Comparison of ENCODE assay signal across 28 cellular contexts in genomic region chr20:33061626-33062025, GRCh38. TPM values are rescaled to one million over a fixed set of nuclear protein-coding genes. Genes with fewer than 3 reads are reported as not detected.
DNase-seq lines count a peak whose midpoint lies in the region; ATAC-seq and TF ChIP-seq lines count a peak whose summit lies in the region.
"Had no signal": no experiment of that assay in that cellular context is flagged by ENCODE, and none has a peak within 500 bp of the region (broad histone marks: within the 10 kb centered on the region; RNA-seq: fewer than 3 reads in every experiment).

No MANE protein-coding gene starts in this region.

- intact Hi-C loops in transverse colon (cut with DNase I; ENCODE audit: low total_unique reads), result no loop called here

- peak overlapping the region; percentile 2; the same call in 1 of the 2 replicates for H3K9ac ChIP-seq in BLaER1

- H3K4me3 ChIP-seq in BLaER1 (no peak overlapping the region), transverse colon (no peak overlapping the region)
- H3K4me3 ChIP-seq: GM12878, GM23338, HAP-1, MG63, SJSA1 had no signal

- DNase-seq in NCI-H524 (lab: John Stamatoyannopoulos, UW) (peak; percentile 48 to 69), dermis microvascular lymphatic vessel endothelial cell (ENCODE audit: low read depth in 2 of 2) (peak; percentile 3 to 9), omental fat pad (ENCODE audit: low spot score) (no peak), transverse colon (no peak)
- DNase-seq in activated CD8-positive, alpha-beta T cell treated with anti-CD3 and anti-CD28 coated beads, Interleukin-2, amount 10 ng/mL, durations not matched to agents 7 days and 5 days, result no peak
- DNase-seq in activated T-cell treated with anti-CD3 and anti-CD28 coated beads, Interleukin-2, amount 50 U/mL, for 24 hours, result no peak
- DNase-seq: CD4-positive, alpha-beta memory T cell; COR-L47; EL; GDM1; HFFc6; IMR-90; KG1; MG63; NCI-H1105 treated with DMSO at 0.1 percent for 48 hours; NCI-H146; NCI-H1930; NCI-H2107; NCI-H446 treated with DMSO at 0.1 percent for 48 hours; NCI-H69; PC-3 had no signal

- no peak for TF ChIP-seq EP300 in transverse colon (IDR thresholded peaks at IDR 0.05; ENCODE audit: low read depth)

- H3K27ac ChIP-seq in BLaER1 (peak overlapping the region; percentile 63), transverse colon (no peak overlapping the region)
- H3K27ac ChIP-seq: SJSA1 had no signal

- peak overlapping the region; percentile 65 for H3K4me2 ChIP-seq in BLaER1
- H3K4me2 ChIP-seq: GM23338 had no signal

- POLR2A ChIA-PET in activated CD8-positive, alpha-beta T cell treated with anti-CD3 and anti-CD28 coated beads, Interleukin-2, amount 10 ng/mL, durations not matched to agents 7 days and 5 days (lab: Charles Lee), result no interaction called here

- H3K27me3 Mint-ChIP-seq in activated CD8-positive, alpha-beta T cell treated with anti-CD3 and anti-CD28 coated beads, Interleukin-2, amount 10 ng/mL, durations not matched to agents 7 days and 5 days (ENCODE audit: low read depth), result no peaks in the 10 kb centered on the region
- no peaks in the 10 kb centered on the region for H3K27me3 Mint-ChIP-seq in activated T-cell treated with anti-CD3 and anti-CD28 coated beads, Interleukin-2, amount 50 U/mL, for 24 hours
- H3K27me3 Mint-ChIP-seq: CD4-positive, alpha-beta memory T cell had no signal

- H3K27me3 ChIP-seq in BLaER1, result no peaks in the 10 kb centered on the region
- H3K27me3 ChIP-seq in transverse colon, result no peaks in the 10 kb centered on the region
- H3K27me3 ChIP-seq: MG63 had no signal

- peak; percentile 18 for ATAC-seq in omental fat pad (ENCODE audit: low FRiP score)
- ATAC-seq in activated CD8-positive, alpha-beta T cell treated with anti-CD3 and anti-CD28 coated beads, Interleukin-2, amount 10 ng/mL, durations not matched to agents 7 days and 5 days, result no peak
- ATAC-seq: GM12878, PC-3, Right ventricle myocardium inferior had no signal

- no peaks in the 10 kb centered on the region for H4K20me1 ChIP-seq in BLaER1

- TF ChIP-seq POLR2A in transverse colon (IDR thresholded peaks at IDR 0.05), result no peak

- in situ Hi-C loops in transverse colon (cut with MboI; ENCODE audit: low pct_ligation_motif_present in 1 of 4, low pct_unique_long_range_greater_than_20kb in 1 of 4, low sequenced_read_pairs in 3 of 4), result no loop called here

- no peaks in the 10 kb centered on the region for H3K36me3 Mint-ChIP-seq in activated CD8-positive, alpha-beta T cell treated with anti-CD3 and anti-CD28 coated beads, Interleukin-2, amount 10 ng/mL, durations not matched to agents 7 days and 5 days (ENCODE audit: low read depth)
- H3K36me3 Mint-ChIP-seq in activated T-cell treated with anti-CD3 and anti-CD28 coated beads, Interleukin-2, amount 50 U/mL, for 24 hours (ENCODE audit: low read depth), result no peaks in the 10 kb centered on the region
- H3K36me3 Mint-ChIP-seq: CD4-positive, alpha-beta memory T cell had no signal

- CTCF ChIA-PET in activated CD8-positive, alpha-beta T cell treated with anti-CD3 and anti-CD28 coated beads, Interleukin-2, amount 10 ng/mL, durations not matched to agents 7 days and 5 days (lab: Charles Lee), result no interaction called here

- H3K36me3 ChIP-seq in BLaER1, result no peaks in the 10 kb centered on the region
- H3K36me3 ChIP-seq in transverse colon, result no peaks in the 10 kb centered on the region
- H3K36me3 ChIP-seq: HAP-1, MG63, SJSA1 had no signal

- no peak overlapping the region for H3K27ac Mint-ChIP-seq in activated CD8-positive, alpha-beta T cell treated with anti-CD3 and anti-CD28 coated beads, Interleukin-2, amount 10 ng/mL, durations not matched to agents 7 days and 5 days
- H3K27ac Mint-ChIP-seq in activated T-cell treated with anti-CD3 and anti-CD28 coated beads, Interleukin-2, amount 50 U/mL, for 24 hours, result no peak overlapping the region
- H3K27ac Mint-ChIP-seq: CD4-positive, alpha-beta memory T cell; GM23338; HFFc6 had no signal

- no peak overlapping the region for H3K4me3 Mint-ChIP-seq in activated CD8-positive, alpha-beta T cell treated with anti-CD3 and anti-CD28 coated beads, Interleukin-2, amount 10 ng/mL, durations not matched to agents 7 days and 5 days
- no peak overlapping the region for H3K4me3 Mint-ChIP-seq in activated T-cell treated with anti-CD3 and anti-CD28 coated beads, Interleukin-2, amount 50 U/mL, for 24 hours
- H3K4me3 Mint-ChIP-seq: CD4-positive, alpha-beta memory T cell; GM23338; HFFc6 had no signal

- WGBS in transverse colon (ENCODE audit: low coverage in 1 of 2), 2 donors, result 86% methylated on average over 15 of the region's 15 CpGs; no CpG with 5 or more reads in 1 of the 2 donors

- no peaks in the 10 kb centered on the region for H3K9me3 Mint-ChIP-seq in activated CD8-positive, alpha-beta T cell treated with anti-CD3 and anti-CD28 coated beads, Interleukin-2, amount 10 ng/mL, durations not matched to agents 7 days and 5 days (ENCODE audit: insufficient read depth)
- H3K9me3 Mint-ChIP-seq in activated T-cell treated with anti-CD3 and anti-CD28 coated beads, Interleukin-2, amount 50 U/mL, for 24 hours, result no peaks in the 10 kb centered on the region
- H3K9me3 Mint-ChIP-seq: CD4-positive, alpha-beta memory T cell; GM23338; HFFc6 had no signal

- H3K9me3 ChIP-seq in BLaER1, result no peaks in the 10 kb centered on the region
- no peaks in the 10 kb centered on the region for H3K9me3 ChIP-seq in transverse colon
- H3K9me3 ChIP-seq: HAP-1, MG63, SJSA1 had no signal

- TF ChIP-seq CTCF in omental fat pad (IDR thresholded peaks at IDR 0.05), result no peak
- TF ChIP-seq CTCF in transverse colon (IDR thresholded peaks at IDR 0.05), result no peak

- H3K4me1 ChIP-seq in BLaER1 (peaks cover 36% of the 10 kb centered on the region), transverse colon (no peaks in the 10 kb centered on the region)
- H3K4me1 ChIP-seq: HAP-1, SJSA1 had no signal

- no peaks in the 10 kb centered on the region for H3K4me1 Mint-ChIP-seq in activated CD8-positive, alpha-beta T cell treated with anti-CD3 and anti-CD28 coated beads, Interleukin-2, amount 10 ng/mL, durations not matched to agents 7 days and 5 days (ENCODE audit: low read depth)
- H3K4me1 Mint-ChIP-seq in activated T-cell treated with anti-CD3 and anti-CD28 coated beads, Interleukin-2, amount 50 U/mL, for 24 hours (ENCODE audit: low read depth), result no peaks in the 10 kb centered on the region
- H3K4me1 Mint-ChIP-seq: GM23338 had no signal

RNA-seq across cellular contexts. Expression of gene BPIFB3, which starts 7.9 kb away (rescaled TPM):
- total RNA-seq in dermis microvascular lymphatic vessel endothelial cell (not detected in 2 replicates), omental fat pad (not detected), transverse colon (not detected)
- not detected for total RNA-seq in activated CD8-positive, alpha-beta T cell treated with anti-CD3 and anti-CD28 coated beads, Interleukin-2, amount 10 ng/mL, durations not matched to agents 7 days and 5 days
- total RNA-seq: A172; CD4-positive, alpha-beta memory T cell; GM12878; GM23338; HFFc6; IMR-90; PC-3; Right ventricle myocardium inferior; SJSA1 had no signal

RNA-seq across cellular contexts. Expression of gene BPIFB4, which starts 17.8 kb away (rescaled TPM):
- total RNA-seq in dermis microvascular lymphatic vessel endothelial cell (not detected in 2 replicates), omental fat pad (not detected), transverse colon (not detected)
- not detected for total RNA-seq in activated CD8-positive, alpha-beta T cell treated with anti-CD3 and anti-CD28 coated beads, Interleukin-2, amount 10 ng/mL, durations not matched to agents 7 days and 5 days
- total RNA-seq: A172; CD4-positive, alpha-beta memory T cell; GM12878; GM23338; HFFc6; IMR-90; PC-3; Right ventricle myocardium inferior; SJSA1 had no signal

RNA-seq across cellular contexts. Expression of gene BPIFB6, which starts 30.2 kb away (rescaled TPM):
- total RNA-seq in dermis microvascular lymphatic vessel endothelial cell (not detected in 2 replicates), omental fat pad (not detected), transverse colon (not detected)
- not detected for total RNA-seq in activated CD8-positive, alpha-beta T cell treated with anti-CD3 and anti-CD28 coated beads, Interleukin-2, amount 10 ng/mL, durations not matched to agents 7 days and 5 days
- total RNA-seq: A172; CD4-positive, alpha-beta memory T cell; GM12878; GM23338; HFFc6; IMR-90; PC-3; Right ventricle myocardium inferior; SJSA1 had no signal

RNA-seq across cellular contexts. Expression of gene BPIFB2, which starts 54.1 kb away (rescaled TPM):
- total RNA-seq in dermis microvascular lymphatic vessel endothelial cell, result not detected in 2 replicates
- total RNA-seq in omental fat pad, result not detected
- not detected for total RNA-seq in activated CD8-positive, alpha-beta T cell treated with anti-CD3 and anti-CD28 coated beads, Interleukin-2, amount 10 ng/mL, durations not matched to agents 7 days and 5 days
- total RNA-seq in transverse colon, result not detected
- total RNA-seq: A172; CD4-positive, alpha-beta memory T cell; GM12878; GM23338; HFFc6; IMR-90; PC-3; Right ventricle myocardium inferior; SJSA1 had no signal

RNA-seq across cellular contexts. Expression of gene SUN5, which starts 57.4 kb away (rescaled TPM):
- not detected in 2 replicates for total RNA-seq in dermis microvascular lymphatic vessel endothelial cell
- total RNA-seq in omental fat pad, result not detected
- not detected for total RNA-seq in activated CD8-positive, alpha-beta T cell treated with anti-CD3 and anti-CD28 coated beads, Interleukin-2, amount 10 ng/mL, durations not matched to agents 7 days and 5 days
- not detected for total RNA-seq in transverse colon
- total RNA-seq: A172; CD4-positive, alpha-beta memory T cell; GM12878; GM23338; HFFc6; IMR-90; PC-3; Right ventricle myocardium inferior; SJSA1 had no signal

Comparison
In these comparisons a context has a peak if more than half of its experiments do, and no peak if none do; other contexts are left out.
1. DNase-seq: peak in NCI-H524 (2 of 2) and dermis microvascular lymphatic vessel endothelial cell (2 of 2); none in omental fat pad (single experiment), activated CD8-positive, alpha-beta T cell treated with anti-CD3 and anti-CD28 coated beads, Interleukin-2, amount 10 ng/mL, durations not matched to agents 7 days and 5 days (single experiment), activated T-cell treated with anti-CD3 and anti-CD28 coated beads, Interleukin-2, amount 50 U/mL, for 24 hours (single experiment) and transverse colon (single experiment).